ENCODE assay signal across 10 cellular contexts in the genomic region with DNA sequence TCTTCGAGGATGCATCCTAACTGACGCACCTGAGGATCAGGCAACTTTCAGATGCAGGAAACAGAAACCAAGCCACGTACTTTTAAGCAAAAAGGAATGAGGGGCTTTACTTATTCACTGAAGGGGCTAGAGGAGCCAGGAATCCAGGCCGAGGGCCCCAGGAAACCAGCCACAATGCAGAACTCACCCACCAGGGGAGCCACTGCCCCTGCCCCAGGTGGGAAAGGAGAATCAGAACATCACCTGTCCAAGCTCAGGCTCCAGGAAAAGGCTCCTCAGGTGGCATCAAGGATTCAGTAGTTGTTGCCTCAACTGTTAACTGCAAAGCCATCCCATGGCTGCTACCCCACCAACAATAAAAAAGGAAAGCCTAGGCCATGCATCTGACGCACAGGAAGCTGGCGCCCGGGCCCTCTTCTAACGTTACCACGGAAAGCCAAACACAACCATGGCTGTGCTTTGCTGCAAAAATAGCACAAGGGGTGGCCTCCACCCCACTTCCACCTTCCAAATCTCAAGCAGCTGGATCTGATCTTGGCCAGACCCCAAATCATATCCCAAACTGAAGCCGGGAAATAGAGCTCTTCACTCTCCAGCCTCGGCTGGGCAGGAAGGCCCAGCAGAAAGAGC.
DNase-seq lines count a peak whose midpoint lies in the region; ATAC-seq, FAIRE-seq and TF ChIP-seq lines count a peak whose summit lies in the region.
"Had no signal": no experiment of that assay in that cellular context is flagged by ENCODE, and none has a peak within 500 bp of the region (broad histone marks: within the 10 kb centered on the region; RNA-seq: fewer than 3 reads in every experiment).

No MANE protein-coding gene starts in this region.

- H3K27ac ChIP-seq in HepG2 (ENCODE audit: extremely low read length, insufficient read depth, low read length) (no peak overlapping the region), right lobe of liver (no peak overlapping the region), aorta (ENCODE audit: low read depth in 1 of 2, low read length in 2 of 2) (peak overlapping the region; percentile 88 to 99)
- no peak overlapping the region for H3K27ac ChIP-seq in naive thymus-derived CD4-positive, alpha-beta T cell (ENCODE audit: low read depth, low read length)

- in situ Hi-C loops in HepG2 (cut with HindIII; ENCODE audit: extremely low pct_ligation_motif_present, low pct_unique_long_range_greater_than_20kb): no loop called here

- H3K4me1 Mint-ChIP-seq in chondrocyte (ENCODE audit: low read depth): peaks cover 8% of the 10 kb centered on the region
- peaks cover 0 to 49% (median 23%) of the 10 kb centered on the region in 7 donors for H3K4me1 Mint-ChIP-seq in naive thymus-derived CD4-positive, alpha-beta T cell

- DNase-seq in HepG2 (ENCODE audit: low spot score) (no peak), right lobe of liver (no peak), chondrocyte (ENCODE audit: low spot score) (peak; percentile 26), aorta (peak; percentile 87 to 88), SKM-1 treated with dmso at 0.1 percent for 144 hours (lab: John Stamatoyannopoulos, UW; ENCODE audit: unreplicated experiment) (no peak), GDM1 (lab: John Stamatoyannopoulos, UW) (no peak), DMS53 (lab: John Stamatoyannopoulos, UW) (no peak)
- no peak for DNase-seq in naive thymus-derived CD4-positive, alpha-beta T cell
- DNase-seq: mesenchymal stem cell had no signal

- no peak for FAIRE-seq in HepG2 (lab: Jason Lieb, UNC)
- FAIRE-seq: G401.6 had no signal

- H3K36me3 Mint-ChIP-seq in chondrocyte (ENCODE audit: low read depth): no peaks in the 10 kb centered on the region
- H3K36me3 Mint-ChIP-seq in naive thymus-derived CD4-positive, alpha-beta T cell: peaks cover 0 to 36% (median 3%) of the 10 kb centered on the region in 5 donors

- no peak for TF ChIP-seq RAD21 in HepG2 (CRISPR knock-in tag; IDR thresholded peaks at IDR 0.05)

- H3K27me3 ChIP-seq in HepG2 (ENCODE audit: control insufficient read depth in 1 of 2, insufficient read depth in 2 of 2, low read length in 2 of 2) (peaks cover 0 to 4% of the 10 kb centered on the region in 2 experiments; a peak in 3 of 5 replicates), right lobe of liver (no peaks in the 10 kb centered on the region), aorta (ENCODE audit: control insufficient read depth in 1 of 2, insufficient read depth in 2 of 2, low read length in 1 of 2) (no peaks in the 10 kb centered on the region)
- H3K27me3 ChIP-seq in naive thymus-derived CD4-positive, alpha-beta T cell (ENCODE audit: control insufficient read depth in 2 of 2, insufficient read depth in 2 of 2, low read length in 2 of 2): no peaks in the 10 kb centered on the region

- H3K4me2 ChIP-seq in HepG2 (ENCODE audit: low read depth, low read length): no peak overlapping the region

- TF ChIP-seq CTCF in HepG2 (CRISPR knock-in tag; IDR thresholded peaks at IDR 0.05) (no peak), right lobe of liver (IDR thresholded peaks at IDR 0.05) (no peak), chondrocyte (IDR thresholded peaks at IDR 0.05) (no peak)

- intact Hi-C loops in HepG2 (cut with micrococcal nuclease; ENCODE audit: unreplicated experiment) (no loop called here), right lobe of liver (cut with DNase I) (no loop called here), aorta (cut with DNase I) (loop anchor here in 1 of 2 donors (1.0 kb wide), 1 partner anchor 15 kb away; no protein-coding TSS in a partner anchor)
- intact Hi-C loops in naive thymus-derived CD4-positive, alpha-beta T cell (cut with micrococcal nuclease): no loop called here

- no peak overlapping the region for H3K9ac ChIP-seq in HepG2 (ENCODE audit: insufficient read depth, low read depth, low read length)

- H3K4me3 ChIP-seq in HepG2 (replicated peaks in 1 of 3; ENCODE audit: insufficient read depth in 1 of 3, low read depth in 2 of 3, low read length in 3 of 3) (no peak overlapping the region), right lobe of liver (no peak overlapping the region), aorta (ENCODE audit: low read length in 2 of 2) (no peak overlapping the region)
- H3K4me3 ChIP-seq in naive thymus-derived CD4-positive, alpha-beta T cell (ENCODE audit: low read length): no peak overlapping the region

- 47% methylated on average over 11 of the region's 11 CpGs for WGBS in HepG2 (ENCODE audit: low lambda C conversion rate)
- WGBS in right lobe of liver (ENCODE audit: insufficient coverage, low coverage, low lambda C conversion rate, missing lambda C conversion rate): 86% methylated on average over 4 of the region's 11 CpGs
- WGBS in aorta, 2 donors: 27% methylated on average over 11 of the region's 11 CpGs

- no peaks in the 10 kb centered on the region for H3K9me3 ChIP-seq in HepG2 (ENCODE audit: low read length)
- H3K9me3 ChIP-seq in right lobe of liver: no peaks in the 10 kb centered on the region
- H3K9me3 ChIP-seq in naive thymus-derived CD4-positive, alpha-beta T cell (ENCODE audit: control insufficient read depth in 2 of 3, low read length in 3 of 3): no peaks in the 10 kb centered on the region
- no peaks in the 10 kb centered on the region for H3K9me3 ChIP-seq in aorta (ENCODE audit: control insufficient read depth, low read length)

- H3K4me3 Mint-ChIP-seq in chondrocyte (ENCODE audit: unreplicated experiment): no peak overlapping the region
- peak overlapping the region in 2 of 10 donors; percentile 1 to 18 for H3K4me3 Mint-ChIP-seq in naive thymus-derived CD4-positive, alpha-beta T cell

- H3K4me1 ChIP-seq in HepG2 (ENCODE audit: insufficient read depth, low read length) (no peaks in the 10 kb centered on the region), right lobe of liver (no peaks in the 10 kb centered on the region), aorta (ENCODE audit: control insufficient read depth in 1 of 2, insufficient read depth in 2 of 2, low read length in 2 of 2) (peaks cover 9 to 14% of the 10 kb centered on the region in 2 donors)
- peaks cover 4 to 40% of the 10 kb centered on the region in 2 donors for H3K4me1 ChIP-seq in naive thymus-derived CD4-positive, alpha-beta T cell (ENCODE audit: control insufficient read depth in 2 of 2, insufficient read depth in 2 of 2, low read length in 2 of 2)

- H3K27ac Mint-ChIP-seq in chondrocyte (ENCODE audit: unreplicated experiment): no peak overlapping the region
- peak overlapping the region in 5 of 9 donors; percentile 36 to 80 (median 53) for H3K27ac Mint-ChIP-seq in naive thymus-derived CD4-positive, alpha-beta T cell

- H3K36me3 ChIP-seq in HepG2 (replicated peaks in 1 of 2; ENCODE audit: control insufficient read depth in 1 of 2, insufficient read depth in 2 of 2, low read length in 2 of 2) (no peaks in the 10 kb centered on the region), right lobe of liver (peaks cover 0 to 2% (median 0%) of the 10 kb centered on the region in 4 donors), aorta (ENCODE audit: control insufficient read depth in 1 of 2, insufficient read depth in 2 of 2, low read length in 1 of 2) (no peaks in the 10 kb centered on the region)
- H3K36me3 ChIP-seq in naive thymus-derived CD4-positive, alpha-beta T cell (ENCODE audit: control insufficient read depth in 2 of 3, insufficient read depth in 3 of 3, low read length in 3 of 3): peaks cover 0 to 7% (median 0%) of the 10 kb centered on the region in 3 experiments

- no TSS peak for BruUV-seq in HepG2 (replicated peaks; lab: Mats Ljungman, UMichigan)

- H2AFZ ChIP-seq in HepG2 (ENCODE audit: low read length): no peak overlapping the region

- ATAC-seq in HepG2: 0 out of 3 replicates have a peak, but pooled peaks have one; percentile 19
- no peak for ATAC-seq in right lobe of liver
- ATAC-seq in naive thymus-derived CD4-positive, alpha-beta T cell: peak; percentile 29
- peak; percentile 76 for ATAC-seq in aorta (ENCODE audit: low FRiP score)

- no peaks in the 10 kb centered on the region for H3K79me2 ChIP-seq in HepG2 (ENCODE audit: insufficient read depth, low read length)

- POLR2A ChIA-PET in HepG2 (lab: Yijun Ruan, JAX): interaction anchor here (0.6 kb wide), 1 partner anchor 1910 kb away, joined by 4 read pairs; no protein-coding TSS in a partner anchor
- POLR2A ChIA-PET in naive thymus-derived CD4-positive, alpha-beta T cell (lab: Charles Lee): no interaction called here

- CTCF ChIA-PET in HepG2 (lab: Yijun Ruan, JAX; ENCODE audit: low intra/inter-chr PET ratio, low total read pairs): no interaction called here
- CTCF ChIA-PET in naive thymus-derived CD4-positive, alpha-beta T cell (lab: Charles Lee): interaction anchor here (1.2 kb wide), 1 partner anchor 11 kb away, joined by 3 read pairs; no protein-coding TSS in a partner anchor

- TF ChIP-seq EP300 in HepG2 (IDR thresholded peaks at IDR 0.05; ENCODE audit: low read depth in 2 of 2, low read length in 2 of 2) (no peak), HepG2 (CRISPR knock-in tag; IDR thresholded peaks at IDR 0.05; ENCODE audit: borderline replicate concordance) (no peak)

- no peaks in the 10 kb centered on the region for H3K27me3 Mint-ChIP-seq in chondrocyte (ENCODE audit: low read depth)
- H3K27me3 Mint-ChIP-seq in naive thymus-derived CD4-positive, alpha-beta T cell: no peaks in the 10 kb centered on the region

- no peaks in the 10 kb centered on the region; the same call in 1 of the 2 replicates for H4K20me1 ChIP-seq in HepG2 (ENCODE audit: insufficient read depth, low read length)

- no peak for TF ChIP-seq POLR2A in HepG2 (IDR thresholded peaks at IDR 0.05; ENCODE audit: insufficient read depth in 1 of 2, low read depth in 2 of 2, low read length in 2 of 2)
- TF ChIP-seq POLR2A in right lobe of liver (IDR thresholded peaks at IDR 0.05): no peak

- no peaks in the 10 kb centered on the region for H3K9me3 Mint-ChIP-seq in chondrocyte (ENCODE audit: low read depth)
- peaks cover 0 to 2% (median 0%) of the 10 kb centered on the region in 11 donors for H3K9me3 Mint-ChIP-seq in naive thymus-derived CD4-positive, alpha-beta T cell

TF ChIP-seq in HepG2, 621 proteins besides CTCF, POLR2A, EP300 and RAD21:
- TF ChIP-seq ZNF292 (CRISPR knock-in tag; IDR thresholded peaks at IDR 0.05; ENCODE audit: borderline replicate concordance, low read depth): no peak
- no peak for TF ChIP-seq ZNF737 (CRISPR knock-in tag; IDR thresholded peaks at IDR 0.05; ENCODE audit: borderline replicate concordance)
- TF ChIP-seq RAD51 (IDR thresholded peaks at IDR 0.05; ENCODE audit: borderline replicate concordance): no peak
- TF ChIP-seq ZKSCAN1 (IDR thresholded peaks at IDR 0.05; ENCODE audit: low read length): no peak
- no peak for TF ChIP-seq REXO4 (CRISPR knock-in tag; IDR thresholded peaks at IDR 0.05; ENCODE audit: borderline replicate concordance)
- no peak for TF ChIP-seq ZSCAN30 (CRISPR knock-in tag; IDR thresholded peaks at IDR 0.05)
- TF ChIP-seq FOXA1 (IDR thresholded peaks at IDR 0.05): no peak
- no peak for TF ChIP-seq FOXA1 (CRISPR knock-in tag; IDR thresholded peaks at IDR 0.05)
- no peak for TF ChIP-seq TBP (CRISPR knock-in tag; IDR thresholded peaks at IDR 0.05)
- TF ChIP-seq RELA (CRISPR knock-in tag; IDR thresholded peaks at IDR 0.05): no peak

Comparison
In these comparisons a context has a peak if more than half of its experiments do, and no peak if none do; other contexts are left out.
1. ATAC-seq: peak in HepG2 (single experiment), naive thymus-derived CD4-positive, alpha-beta T cell (single experiment) and aorta (single experiment); none in right lobe of liver (0 of 4).
2. DNase-seq: peak in chondrocyte (single experiment) and aorta (2 of 2); none in HepG2 (single experiment), right lobe of liver (0 of 3), naive thymus-derived CD4-positive, alpha-beta T cell (0 of 9), SKM-1 treated with dmso at 0.1 percent for 144 hours (single experiment), GDM1 (single experiment) and DMS53 (single experiment).
3. H3K27ac ChIP-seq: peak in aorta (2 of 2); none in HepG2 (single experiment), right lobe of liver (0 of 3) and naive thymus-derived CD4-positive, alpha-beta T cell (single experiment).